Comparison of ENCODE assay signal across 9 cellular contexts in genomic region chr13:95536629-95537241, GRCh38. TPM values are rescaled to one million over a fixed set of nuclear protein-coding genes. Genes with fewer than 3 reads are reported as not detected.
DNase-seq lines count a peak whose midpoint lies in the region; ATAC-seq, FAIRE-seq and TF ChIP-seq lines count a peak whose summit lies in the region.
"Had no signal": no experiment of that assay in that cellular context is flagged by ENCODE, and none has a peak within 500 bp of the region (broad histone marks: within the 10 kb centered on the region; RNA-seq: fewer than 3 reads in every experiment).

No MANE protein-coding gene starts in this region.

- TF ChIP-seq RAD21 in A549 (conservative IDR thresholded peaks at IDR 0.05 in 1 of 2, IDR thresholded peaks at IDR 0.05 in 1 of 2): peak; percentile 45 to 53

- no peak overlapping the region for H2AFZ ChIP-seq in GM23248

- H3F3A ChIP-seq in GM23248 (ENCODE audit: insufficient read depth): peaks cover 6% of the 10 kb centered on the region; the same call in 1 of the 2 replicates

- no peaks in the 10 kb centered on the region for H3K36me3 ChIP-seq in GM23248 (ENCODE audit: low read depth)
- no peaks in the 10 kb centered on the region for H3K36me3 ChIP-seq in Peyer's patch

- H3K4me3 ChIP-seq in A549: no peak overlapping the region
- no peak overlapping the region for H3K4me3 ChIP-seq in GM23248
- no peak overlapping the region for H3K4me3 ChIP-seq in Peyer's patch

- H3K27ac ChIP-seq in A549: peak overlapping the region; percentile 63 to 70; a peak in 5 of 6 replicates
- H3K27ac ChIP-seq in GM23248: no peak overlapping the region
- no peak overlapping the region for H3K27ac ChIP-seq in Peyer's patch

- POLR2A ChIA-PET in A549 (lab: Yijun Ruan, JAX): interaction anchor here (0.6 kb wide), 1 partner anchor 84 kb away, joined by 4 read pairs; no protein-coding TSS in a partner anchor

- H3K4me2 ChIP-seq in A549 (peak overlapping the region; percentile 63), GM23248 (ENCODE audit: unreplicated experiment) (no peak overlapping the region)

- H3K9me3 ChIP-seq in A549 (no peaks in the 10 kb centered on the region), GM23248 (ENCODE audit: low read depth) (no peaks in the 10 kb centered on the region), Peyer's patch (no peaks in the 10 kb centered on the region)

- H4K20me1 ChIP-seq in GM23248 (ENCODE audit: insufficient read depth): no peaks in the 10 kb centered on the region

- H3K9me2 ChIP-seq in GM23248 (ENCODE audit: insufficient read depth): no peaks in the 10 kb centered on the region

- CTCF ChIA-PET in A549 (lab: Yijun Ruan, JAX): interaction anchor here (0.6 to 3.1 kb wide), 28 partner anchors 9 to 346 kb away, joined by 3 to 22 read pairs (median 3); no protein-coding TSS in a partner anchor

- peak in 1 of 2 experiments; percentile 21 for DNase-seq in A549 (ENCODE audit: low read depth in 1 of 2, low spot score in 1 of 2)
- peak; percentile 63 for DNase-seq in GM23248
- DNase-seq in Peyer's patch: no peak
- DNase-seq in fibroblast of the conjunctiva (ENCODE audit: low read depth): peak; percentile 3
- no peak for DNase-seq in stimulated activated CD4-positive, alpha-beta T cell treated with anti-CD3 and anti-CD28 coated beads, Interleukin-1b, Interleukin-23, amount 100 ng/mL, for 48 hours
- DNase-seq in activated gamma-delta T cell (lab: John Stamatoyannopoulos, UW): no peak
- DNase-seq in putamen (ENCODE audit: low spot score): no peak
- DNase-seq: activated naive CD8-positive, alpha-beta T cell treated with anti-CD3 and anti-CD28 coated beads, Interleukin-2, amount 10 ng/mL, durations not matched to agents 7 days and 5 days had no signal

- no peak overlapping the region for H3K9ac ChIP-seq in GM23248

- in situ Hi-C loops in GM23248 (cut with MboI): no loop called here

- 9% methylated on average over 6 of the region's 6 CpGs for WGBS in A549 (ENCODE audit: missing lambda C conversion rate)
- WGBS in GM23248 (ENCODE audit: low coverage in 1 of 2, low lambda C conversion rate in 2 of 2, missing lambda C conversion rate in 2 of 2), 2 experiments: 14 to 15% methylated on average over 6 of the region's 6 CpGs

- TF ChIP-seq POLR2A in A549 (IDR thresholded peaks at IDR 0.05; ENCODE audit: low read length) (no peak), Peyer's patch (IDR thresholded peaks at IDR 0.05) (no peak)

- 0 out of 2 replicates have a peak, but pooled peaks cover 4% of the 10 kb centered on the region for H3K27me3 ChIP-seq in GM23248 (replicated peaks; ENCODE audit: insufficient read depth)
- no peaks in the 10 kb centered on the region for H3K27me3 ChIP-seq in Peyer's patch

- H3K79me2 ChIP-seq in GM23248 (ENCODE audit: insufficient read depth): no peaks in the 10 kb centered on the region

- FAIRE-seq in A549 (lab: Jason Lieb, UNC): no peak

- TF ChIP-seq CTCF in A549 (IDR thresholded peaks at IDR 0.05): peak; percentile 54
- TF ChIP-seq CTCF in Peyer's patch (IDR thresholded peaks at IDR 0.05): peak in 4 of 6 experiments; percentile 20 to 36 (median 26)

- peaks cover 53% of the 10 kb centered on the region for H3K4me1 ChIP-seq in A549
- peaks cover 14% of the 10 kb centered on the region for H3K4me1 ChIP-seq in GM23248 (ENCODE audit: insufficient read depth)
- H3K4me1 ChIP-seq in Peyer's patch: no peaks in the 10 kb centered on the region

- no peak for TF ChIP-seq EP300 in A549 (IDR thresholded peaks at IDR 0.05)

- ATAC-seq in A549: no peak
- no peak for ATAC-seq in HG02981 (IDR thresholded peaks at IDR 0.05; ENCODE audit: unreplicated experiment)

TF ChIP-seq in A549, 52 proteins besides CTCF, POLR2A, EP300 and RAD21:
- TF ChIP-seq ZFP36 (IDR thresholded peaks at IDR 0.05; ENCODE audit: borderline replicate concordance, partially characterized antibody) (no peak), NPAS2 (CRISPR knock-in tag; IDR thresholded peaks at IDR 0.05; ENCODE audit: borderline replicate concordance) (no peak), SMC3 (IDR thresholded peaks at IDR 0.05) (peak; percentile 41; the same call in 2 of the 3 replicates), CBX8 (IDR thresholded peaks at IDR 0.05) (no peak)

RNA-seq across cellular contexts. Expression of gene CLDN10, which starts 15.8 kb away (rescaled TPM):
- polyA plus RNA-seq in A549 (2011; rRNA removed) (0.95 and 0.96 TPM in 2 replicates), A549 (2017; fragmentation: RNase III; extraction: RNeasy Plus Mini Kit Qiagen cat#74134 plus additional on column Dnase treatment) (0.12 to 0.18 TPM in 2 of 3 replicates, not detected in the other), GM23248 (2016; fragmentation: Nextera tagmentation; extraction: Ambion mirVana) (0.20 TPM in 1 of 2 replicates, not detected in the other)
- polyA plus RNA-seq in A549 (2012; cell fraction: cytosol; rRNA removed): 0.17 and 0.23 TPM in 2 replicates
- polyA plus RNA-seq in A549 (2012; cell fraction: nucleus; rRNA removed): 0.06 TPM in 1 of 2 replicates, not detected in the other
- 0.39 TPM in 1 of 2 replicates, not detected in the other for polyA minus RNA-seq in A549 (2011; rRNA and poly(A)+ RNA removed)
- not detected in 2 replicates for total RNA-seq in GM23248 (2014; rRNA removed; shearing (Covaris generic))
- total RNA-seq in Peyer's patch: under 1 TPM in 1 of 4 donors, not detected in 3; 0.57 TPM
- total RNA-seq: activated naive CD8-positive, alpha-beta T cell treated with anti-CD3 and anti-CD28 coated beads, Interleukin-2, amount 10 ng/mL, durations not matched to agents 7 days and 5 days had no signal

Comparison
In these comparisons a context has a peak if more than half of its experiments do, and no peak if none do; other contexts are left out.
1. DNase-seq: peak in GM23248 (single experiment) and fibroblast of the conjunctiva (single experiment); none in Peyer's patch (0 of 3), stimulated activated CD4-positive, alpha-beta T cell treated with anti-CD3 and anti-CD28 coated beads, Interleukin-1b, Interleukin-23, amount 100 ng/mL, for 48 hours (single experiment), activated gamma-delta T cell (single experiment) and putamen (single experiment).
2. H3K27ac ChIP-seq: peak in A549 (2 of 2); none in GM23248 (single experiment) and Peyer's patch (0 of 4).